In genomic region chr5:10218658-10219057, GRCh38 we compare ENCODE assay signal across 25 cellular contexts. TPM values are rescaled to one million over a fixed set of nuclear protein-coding genes. Genes with fewer than 3 reads are reported as not detected.
DNase-seq lines count a peak whose midpoint lies in the region; ATAC-seq and TF ChIP-seq lines count a peak whose summit lies in the region.
"Had no signal": no experiment of that assay in that cellular context is flagged by ENCODE, and none has a peak within 500 bp of the region (broad histone marks: within the 10 kb centered on the region; RNA-seq: fewer than 3 reads in every experiment).

No MANE protein-coding gene starts in this region.

- H3K4me3 Mint-ChIP-seq in activated CD4-positive, alpha-beta T cell treated with anti-CD3 and anti-CD28 coated beads, Interleukin-2, amount 10 ng/mL, durations not matched to agents 24 days and 14 days, result no peak overlapping the region
- H3K4me3 Mint-ChIP-seq in activated CD4-positive, alpha-beta T cell treated with anti-CD3 and anti-CD28 coated beads, Interleukin-2, amount 10 ng/mL, durations not matched to agents 7 days and 5 days, result no peak overlapping the region
- H3K4me3 Mint-ChIP-seq in neural progenitor cell, result no peak overlapping the region
- H3K4me3 Mint-ChIP-seq: CD14-positive monocyte; CD4-positive, alpha-beta memory T cell; CD4-positive, CD25-positive, alpha-beta regulatory T cell; CD8-positive, alpha-beta memory T cell had no signal

- H3K9me3 Mint-ChIP-seq in activated CD4-positive, alpha-beta T cell treated with anti-CD3 and anti-CD28 coated beads, Interleukin-2, amount 10 ng/mL, durations not matched to agents 24 days and 14 days, result no peaks in the 10 kb centered on the region
- peaks cover under 1% of the 10 kb centered on the region for H3K9me3 Mint-ChIP-seq in activated CD4-positive, alpha-beta T cell treated with anti-CD3 and anti-CD28 coated beads, Interleukin-2, amount 10 ng/mL, durations not matched to agents 7 days and 5 days
- H3K9me3 Mint-ChIP-seq in neural progenitor cell, result peaks cover 2% of the 10 kb centered on the region

- no peak overlapping the region for H3K4me2 ChIP-seq in neural progenitor cell
- H3K4me2 ChIP-seq: BLaER1 had no signal

- in situ Hi-C loops in gastrocnemius medialis (cut with MboI; ENCODE audit: low sequenced_read_pairs in 4 of 4), result no loop called here

- CTCF ChIA-PET in activated CD4-positive, alpha-beta T cell treated with anti-CD3 and anti-CD28 coated beads, Interleukin-2, amount 10 ng/mL, durations not matched to agents 7 days and 5 days (lab: Charles Lee), result interaction anchor here (0.6 to 0.7 kb wide), 3 partner anchors 28 to 438 kb away, joined by 4 to 5 read pairs (median 5); no protein-coding TSS in a partner anchor

- H3F3A ChIP-seq in neural progenitor cell (ENCODE audit: low read depth), result no peaks in the 10 kb centered on the region

- no peak overlapping the region for H2AFZ ChIP-seq in neural progenitor cell (replicated peaks)

- no peaks in the 10 kb centered on the region for H3K27me3 Mint-ChIP-seq in activated CD4-positive, alpha-beta T cell treated with anti-CD3 and anti-CD28 coated beads, Interleukin-2, amount 10 ng/mL, durations not matched to agents 24 days and 14 days
- H3K27me3 Mint-ChIP-seq in activated CD4-positive, alpha-beta T cell treated with anti-CD3 and anti-CD28 coated beads, Interleukin-2, amount 10 ng/mL, durations not matched to agents 7 days and 5 days, result no peaks in the 10 kb centered on the region
- peaks cover 3% of the 10 kb centered on the region for H3K27me3 Mint-ChIP-seq in neural progenitor cell (ENCODE audit: insufficient read depth, low read depth)
- H3K27me3 Mint-ChIP-seq: CD4-positive, alpha-beta memory T cell; CD4-positive, CD25-positive, alpha-beta regulatory T cell; CD8-positive, alpha-beta memory T cell had no signal

- H4K20me1 ChIP-seq in neural progenitor cell (ENCODE audit: low read depth), result no peaks in the 10 kb centered on the region
- H4K20me1 ChIP-seq: BLaER1 had no signal

- no peaks in the 10 kb centered on the region for H3K79me2 ChIP-seq in neural progenitor cell (ENCODE audit: low read depth)

- TF ChIP-seq EP300 in esophagus muscularis mucosa (IDR thresholded peaks at IDR 0.05), result no peak

- H3K9ac ChIP-seq in neural progenitor cell, result no peak overlapping the region
- H3K9ac ChIP-seq: BLaER1 had no signal

- no peaks in the 10 kb centered on the region for H3K27me3 ChIP-seq in esophagus muscularis mucosa
- H3K27me3 ChIP-seq in neural progenitor cell, result no peaks in the 10 kb centered on the region
- H3K27me3 ChIP-seq in gastrocnemius medialis, result no peaks in the 10 kb centered on the region
- H3K27me3 ChIP-seq: BE2C, BLaER1 had no signal

- H3K4me1 ChIP-seq in esophagus muscularis mucosa (peaks cover 0 to 5% (median 4%) of the 10 kb centered on the region in 4 donors), neural progenitor cell (no peaks in the 10 kb centered on the region), gastrocnemius medialis (no peaks in the 10 kb centered on the region)
- H3K4me1 ChIP-seq: BE2C, BLaER1 had no signal

- H3K4me1 Mint-ChIP-seq in activated CD4-positive, alpha-beta T cell treated with anti-CD3 and anti-CD28 coated beads, Interleukin-2, amount 10 ng/mL, durations not matched to agents 24 days and 14 days, result no peaks in the 10 kb centered on the region
- no peaks in the 10 kb centered on the region for H3K4me1 Mint-ChIP-seq in activated CD4-positive, alpha-beta T cell treated with anti-CD3 and anti-CD28 coated beads, Interleukin-2, amount 10 ng/mL, durations not matched to agents 7 days and 5 days
- H3K4me1 Mint-ChIP-seq in neural progenitor cell, result no peaks in the 10 kb centered on the region
- H3K4me1 Mint-ChIP-seq: CD14-positive monocyte; CD4-positive, alpha-beta memory T cell; CD4-positive, CD25-positive, alpha-beta regulatory T cell; CD8-positive, alpha-beta memory T cell had no signal

- H3K9me3 ChIP-seq in esophagus muscularis mucosa (no peaks in the 10 kb centered on the region), neural progenitor cell (ENCODE audit: low read depth) (no peaks in the 10 kb centered on the region), gastrocnemius medialis (no peaks in the 10 kb centered on the region)

- H3K4me3 ChIP-seq in esophagus muscularis mucosa (no peak overlapping the region), neural progenitor cell (no peak overlapping the region), gastrocnemius medialis (no peak overlapping the region)
- H3K4me3 ChIP-seq: BLaER1, GM12878 had no signal

- TF ChIP-seq POLR2A in esophagus muscularis mucosa (IDR thresholded peaks at IDR 0.05; ENCODE audit: low read depth) (no peak), gastrocnemius medialis (IDR thresholded peaks at IDR 0.05) (no peak), GM18505 (IDR thresholded peaks at IDR 0.05; ENCODE audit: borderline replicate concordance, extremely low read depth, insufficient read depth, insufficient read length) (no peak)

- no peak overlapping the region for H3K27ac Mint-ChIP-seq in activated CD4-positive, alpha-beta T cell treated with anti-CD3 and anti-CD28 coated beads, Interleukin-2, amount 10 ng/mL, durations not matched to agents 24 days and 14 days
- no peak overlapping the region for H3K27ac Mint-ChIP-seq in activated CD4-positive, alpha-beta T cell treated with anti-CD3 and anti-CD28 coated beads, Interleukin-2, amount 10 ng/mL, durations not matched to agents 7 days and 5 days
- H3K27ac Mint-ChIP-seq in neural progenitor cell, result peak overlapping the region; percentile 51
- H3K27ac Mint-ChIP-seq: CD14-positive monocyte; CD4-positive, alpha-beta memory T cell; CD4-positive, CD25-positive, alpha-beta regulatory T cell had no signal

- H3K27ac ChIP-seq in esophagus muscularis mucosa (replicated peaks in 1 of 4) (no peak overlapping the region), neural progenitor cell (no peak overlapping the region), gastrocnemius medialis (no peak overlapping the region)
- H3K27ac ChIP-seq: BLaER1 had no signal

- POLR2A ChIA-PET in activated CD4-positive, alpha-beta T cell treated with anti-CD3 and anti-CD28 coated beads, Interleukin-2, amount 10 ng/mL, durations not matched to agents 7 days and 5 days (lab: Charles Lee), result no interaction called here

- H3K36me3 Mint-ChIP-seq in activated CD4-positive, alpha-beta T cell treated with anti-CD3 and anti-CD28 coated beads, Interleukin-2, amount 10 ng/mL, durations not matched to agents 24 days and 14 days (ENCODE audit: low read depth), result no peaks in the 10 kb centered on the region
- peaks cover 7% of the 10 kb centered on the region for H3K36me3 Mint-ChIP-seq in activated CD4-positive, alpha-beta T cell treated with anti-CD3 and anti-CD28 coated beads, Interleukin-2, amount 10 ng/mL, durations not matched to agents 7 days and 5 days (ENCODE audit: low read depth)
- H3K36me3 Mint-ChIP-seq in neural progenitor cell, result peaks cover 11% of the 10 kb centered on the region

- ATAC-seq in GM21576 (IDR thresholded peaks at IDR 0.05; ENCODE audit: unreplicated experiment), result no peak
- ATAC-seq in gastrocnemius medialis, result no peak
- no peak for ATAC-seq in GM18505 (IDR thresholded peaks at IDR 0.05; ENCODE audit: unreplicated experiment)
- ATAC-seq: GM12878 had no signal

- no peak for TF ChIP-seq CTCF in esophagus muscularis mucosa (IDR thresholded peaks at IDR 0.05)
- TF ChIP-seq CTCF in neural progenitor cell (IDR thresholded peaks at IDR 0.05), result no peak
- TF ChIP-seq CTCF in gastrocnemius medialis (IDR thresholded peaks at IDR 0.05 in 4 of 5, conservative IDR thresholded peaks at IDR 0.05 in 1 of 5), result no peak

- peak; percentile 22 for DNase-seq in activated CD4-positive, alpha-beta T cell treated with anti-CD3 and anti-CD28 coated beads, Interleukin-2, amount 10 ng/mL, durations not matched to agents 24 days and 14 days
- DNase-seq in activated CD4-positive, alpha-beta T cell treated with anti-CD3 and anti-CD28 coated beads, Interleukin-2, amount 10 ng/mL, durations not matched to agents 7 days and 5 days, result no peak
- DNase-seq in esophagus muscularis mucosa (ENCODE audit: extremely low spot score), result peak; percentile 12
- no peak for DNase-seq in neural progenitor cell (ENCODE audit: low spot score)
- DNase-seq in gastrocnemius medialis, result no peak
- DNase-seq: 8988T; ACHN; BE2C; C1 segment of cervical spinal cord; CD4-positive, alpha-beta memory T cell; CD4-positive, CD25-positive, alpha-beta regulatory T cell; CD8-positive, alpha-beta memory T cell; COR-L47; DMS 273 treated with DMSO at 0.1 percent for 48 hours; DMS153; DMS53; DMS79; DND-41; EL; GDM1 had no signal

- intact Hi-C loops in activated CD4-positive, alpha-beta T cell treated with anti-CD3 and anti-CD28 coated beads, Interleukin-2, amount 10 ng/mL, durations not matched to agents 24 days and 14 days (cut with micrococcal nuclease), result no loop called here
- intact Hi-C loops in esophagus muscularis mucosa (cut with DNase I), result no loop called here
- intact Hi-C loops in gastrocnemius medialis (cut with DNase I; ENCODE audit: low total_unique reads), result no loop called here

- 87% methylated on average over 8 of the region's 8 CpGs for WGBS in esophagus muscularis mucosa

- H3K36me3 ChIP-seq in esophagus muscularis mucosa (peaks cover 0 to 7% (median 3%) of the 10 kb centered on the region in 4 donors), neural progenitor cell (no peaks in the 10 kb centered on the region), gastrocnemius medialis (no peaks in the 10 kb centered on the region)
- H3K36me3 ChIP-seq: BE2C had no signal

RNA-seq across cellular contexts. Expression of gene ATPSCKMT, which starts 31.0 kb away (rescaled TPM):
- total RNA-seq in activated CD4-positive, alpha-beta T cell treated with anti-CD3 and anti-CD28 coated beads, Interleukin-2, amount 10 ng/mL, durations not matched to agents 24 days and 14 days, result 28.9 and 30.4 TPM in 2 replicates
- 10 to 100 TPM; 13.8 to 16.8 TPM for total RNA-seq in activated CD4-positive, alpha-beta T cell treated with anti-CD3 and anti-CD28 coated beads, Interleukin-2, amount 10 ng/mL, durations not matched to agents 7 days and 5 days
- 10 to 100 TPM in 2 of 4 donors, 1 to 10 TPM in 2; 7.6 to 18.4 (median 10.2) TPM for total RNA-seq in esophagus muscularis mucosa
- total RNA-seq in neural progenitor cell (ENCODE audit: low replicate concordance), result 31.7 and 50.8 TPM in 2 replicates
- total RNA-seq in gastrocnemius medialis, result 10 to 100 TPM in 2 of 4 donors, 1 to 10 TPM in 2; 9.2 to 18.2 (median 10.5) TPM

RNA-seq across cellular contexts. Expression of gene CCT5, which starts 31.4 kb away (rescaled TPM):
- 566 and 581 TPM in 2 replicates for total RNA-seq in activated CD4-positive, alpha-beta T cell treated with anti-CD3 and anti-CD28 coated beads, Interleukin-2, amount 10 ng/mL, durations not matched to agents 24 days and 14 days
- 100 to 1,000 TPM; 224 to 241 TPM for total RNA-seq in activated CD4-positive, alpha-beta T cell treated with anti-CD3 and anti-CD28 coated beads, Interleukin-2, amount 10 ng/mL, durations not matched to agents 7 days and 5 days
- 100 to 1,000 TPM; 100 to 165 (median 142) TPM for total RNA-seq in esophagus muscularis mucosa
- 532 TPM in 2 replicates for total RNA-seq in neural progenitor cell (ENCODE audit: low replicate concordance)
- total RNA-seq in gastrocnemius medialis, result 100 to 1,000 TPM; 201 to 329 (median 267) TPM

Comparison
In these comparisons a context has a peak if more than half of its experiments do, and no peak if none do; other contexts are left out.
1. DNase-seq: peak in activated CD4-positive, alpha-beta T cell treated with anti-CD3 and anti-CD28 coated beads, Interleukin-2, amount 10 ng/mL, durations not matched to agents 24 days and 14 days (single experiment) and esophagus muscularis mucosa (single experiment); none in activated CD4-positive, alpha-beta T cell treated with anti-CD3 and anti-CD28 coated beads, Interleukin-2, amount 10 ng/mL, durations not matched to agents 7 days and 5 days (single experiment), neural progenitor cell (single experiment) and gastrocnemius medialis (0 of 2).